19 cellular contexts compared by ENCODE assay signal in genomic region chr21:43210454-43211084, GRCh38. TPM values are rescaled to one million over a fixed set of nuclear protein-coding genes. Genes with fewer than 3 reads are reported as not detected.
A peak's percentile ranks its signal among the peaks of the same experiment; 100 is the strongest.
DNase-seq lines count a peak whose midpoint lies in the region; ATAC-seq and TF ChIP-seq lines count a peak whose summit lies in the region.
"Had no signal": no experiment of that assay in that cellular context is flagged by ENCODE, and none has a peak within 500 bp of the region (broad histone marks: within the 10 kb centered on the region; RNA-seq: fewer than 3 reads in every experiment).

No MANE protein-coding gene starts in this region.

- H3K27me3 ChIP-seq in brain microvascular endothelial cell (replicated peaks) (no peaks in the 10 kb centered on the region), upper lobe of left lung (no peaks in the 10 kb centered on the region)

- H3K27me3 Mint-ChIP-seq in activated naive CD8-positive, alpha-beta T cell treated with anti-CD3 and anti-CD28 coated beads, Interleukin-2, amount 10 ng/mL, durations not matched to agents 7 days and 5 days: peaks cover 9% of the 10 kb centered on the region
- H3K27me3 Mint-ChIP-seq in activated naive CD8-positive, alpha-beta T cell treated with anti-CD3 and anti-CD28 coated beads for 36 hours: peaks cover 17% of the 10 kb centered on the region

- in situ Hi-C loops in brain microvascular endothelial cell (cut with HindIII; ENCODE audit: low pct_ligation_motif_present, low sequenced_read_pairs): no loop called here

- WGBS in upper lobe of left lung, 2 donors: 74 to 78% methylated on average over 6 to 7 of the region's 7 CpGs

- H3K27ac Mint-ChIP-seq in activated naive CD8-positive, alpha-beta T cell treated with anti-CD3 and anti-CD28 coated beads, Interleukin-2, amount 10 ng/mL, durations not matched to agents 7 days and 5 days: peak overlapping the region; percentile 30
- no peak overlapping the region for H3K27ac Mint-ChIP-seq in activated naive CD8-positive, alpha-beta T cell treated with anti-CD3 and anti-CD28 coated beads for 36 hours
- H3K27ac Mint-ChIP-seq: activated CD8-positive, alpha-beta T cell treated with anti-CD3 and anti-CD28 coated beads for 36 hours; GM23338 had no signal

- TF ChIP-seq EP300 in upper lobe of left lung (IDR thresholded peaks at IDR 0.05): no peak

- no peaks in the 10 kb centered on the region for H3K4me1 Mint-ChIP-seq in activated naive CD8-positive, alpha-beta T cell treated with anti-CD3 and anti-CD28 coated beads, Interleukin-2, amount 10 ng/mL, durations not matched to agents 7 days and 5 days
- no peaks in the 10 kb centered on the region for H3K4me1 Mint-ChIP-seq in activated naive CD8-positive, alpha-beta T cell treated with anti-CD3 and anti-CD28 coated beads for 36 hours

- intact Hi-C loops in mucosa of descending colon (cut with DNase I, micrococcal nuclease): no loop called here

- H3K9me3 Mint-ChIP-seq in activated naive CD8-positive, alpha-beta T cell treated with anti-CD3 and anti-CD28 coated beads, Interleukin-2, amount 10 ng/mL, durations not matched to agents 7 days and 5 days: no peaks in the 10 kb centered on the region
- no peaks in the 10 kb centered on the region for H3K9me3 Mint-ChIP-seq in activated naive CD8-positive, alpha-beta T cell treated with anti-CD3 and anti-CD28 coated beads for 36 hours
- H3K9me3 Mint-ChIP-seq: activated CD8-positive, alpha-beta T cell treated with anti-CD3 and anti-CD28 coated beads for 36 hours; activated T-helper 1 cell treated with anti-CD3 and anti-CD28 coated beads, Interleukin-12 subunit alpha, Interleukin-12 subunit beta, Interleukin-2, Interleukin-4 antibody, amounts not matched to agents 30 ng/mL and 10 ng/mL and 1 ng/mL, durations not matched to agents 14 hours and 24 hours and 36 hours had no signal

- TF ChIP-seq POLR2A in upper lobe of left lung (IDR thresholded peaks at IDR 0.05): no peak

- H3K36me3 ChIP-seq in brain microvascular endothelial cell (replicated peaks): no peaks in the 10 kb centered on the region
- no peaks in the 10 kb centered on the region for H3K36me3 ChIP-seq in mucosa of descending colon (ENCODE audit: low read depth)
- no peaks in the 10 kb centered on the region for H3K36me3 ChIP-seq in upper lobe of left lung
- H3K36me3 ChIP-seq: tibial nerve had no signal

- H3K4me3 Mint-ChIP-seq in activated naive CD8-positive, alpha-beta T cell treated with anti-CD3 and anti-CD28 coated beads, Interleukin-2, amount 10 ng/mL, durations not matched to agents 7 days and 5 days: no peak overlapping the region
- H3K4me3 Mint-ChIP-seq in activated naive CD8-positive, alpha-beta T cell treated with anti-CD3 and anti-CD28 coated beads for 36 hours: no peak overlapping the region
- H3K4me3 Mint-ChIP-seq: activated CD8-positive, alpha-beta T cell treated with anti-CD3 and anti-CD28 coated beads for 36 hours; activated T-helper 1 cell treated with anti-CD3 and anti-CD28 coated beads, Interleukin-12 subunit alpha, Interleukin-12 subunit beta, Interleukin-2, Interleukin-4 antibody, amounts not matched to agents 30 ng/mL and 10 ng/mL and 1 ng/mL, durations not matched to agents 14 hours and 24 hours and 36 hours; GM23338; stimulated activated naive B cell treated with anti-CD40 and anti-IgM and Interleukin-4, amounts not matched to agents 10 μg/mL and 1 μg/mL and 100 μg/mL, for 72 hours had no signal

- DNase-seq in activated naive CD8-positive, alpha-beta T cell treated with anti-CD3 and anti-CD28 coated beads, Interleukin-2, amount 10 ng/mL, durations not matched to agents 7 days and 5 days: peak; percentile 8
- no peak for DNase-seq in activated naive CD8-positive, alpha-beta T cell treated with anti-CD3 and anti-CD28 coated beads for 36 hours
- DNase-seq in brain microvascular endothelial cell: no peak
- peak in 2 of 3 donors; percentile 25 to 42 for DNase-seq in mucosa of descending colon
- peak in 1 of 2 donors; percentile 17 for DNase-seq in upper lobe of left lung
- no peak for DNase-seq in AG08395 (ENCODE audit: low spot score)
- no peak for DNase-seq in GM03348 (ENCODE audit: low spot score)
- DNase-seq: activated CD8-positive, alpha-beta T cell treated with anti-CD3 and anti-CD28 coated beads for 36 hours; amniotic stem cell; cerebellar nuclear complex; NCI-H2081; stimulated activated naive B cell treated with anti-CD40 and anti-IgM and Interleukin-4, amounts not matched to agents 10 μg/mL and 1 μg/mL and 100 μg/mL, for 72 hours had no signal

- H3K36me3 Mint-ChIP-seq in activated naive CD8-positive, alpha-beta T cell treated with anti-CD3 and anti-CD28 coated beads, Interleukin-2, amount 10 ng/mL, durations not matched to agents 7 days and 5 days: no peaks in the 10 kb centered on the region
- H3K36me3 Mint-ChIP-seq in activated naive CD8-positive, alpha-beta T cell treated with anti-CD3 and anti-CD28 coated beads for 36 hours: no peaks in the 10 kb centered on the region

- no peak for ATAC-seq in activated naive CD8-positive, alpha-beta T cell treated with anti-CD3 and anti-CD28 coated beads, Interleukin-2, amount 10 ng/mL, durations not matched to agents 7 days and 5 days (ENCODE audit: low read depth)
- ATAC-seq in mucosa of descending colon (peak; percentile 5), upper lobe of left lung (ENCODE audit: low FRiP score in 2 of 2) (peak; percentile 12 to 41), GM18907 (IDR thresholded peaks at IDR 0.05; ENCODE audit: unreplicated experiment) (no peak)
- ATAC-seq: activated CD8-positive, alpha-beta T cell treated with anti-CD3 and anti-CD28 coated beads for 36 hours; stimulated activated naive B cell treated with anti-CD40 and anti-IgM and Interleukin-4, amounts not matched to agents 10 μg/mL and 1 μg/mL and 100 μg/mL, for 72 hours had no signal

- peak overlapping the region; percentile 68 for H3K27ac ChIP-seq in brain microvascular endothelial cell
- no peak overlapping the region for H3K27ac ChIP-seq in upper lobe of left lung
- H3K27ac ChIP-seq: tibial nerve had no signal

- TF ChIP-seq CTCF in brain microvascular endothelial cell (IDR thresholded peaks at IDR 0.05; ENCODE audit: low read depth, low read length, missing control alignments) (no peak), mucosa of descending colon (IDR thresholded peaks at IDR 0.05) (no peak), upper lobe of left lung (IDR thresholded peaks at IDR 0.05) (no peak)

- POLR2A ChIA-PET in activated naive CD8-positive, alpha-beta T cell treated with anti-CD3 and anti-CD28 coated beads, Interleukin-2, amount 10 ng/mL, durations not matched to agents 7 days and 5 days (lab: Charles Lee): interaction anchor here (1.6 kb wide), 1 partner anchor 18 kb away, joined by 3 read pairs; no protein-coding TSS in a partner anchor

- H3K4me1 ChIP-seq in mucosa of descending colon (ENCODE audit: low read depth) (peaks cover 9% of the 10 kb centered on the region), upper lobe of left lung (peaks cover 10 to 13% (median 11%) of the 10 kb centered on the region in 4 donors)

- H3K9me3 ChIP-seq in mucosa of descending colon (no peaks in the 10 kb centered on the region), upper lobe of left lung (no peaks in the 10 kb centered on the region)
- H3K9me3 ChIP-seq: tibial nerve had no signal

- no peak overlapping the region for H3K4me3 ChIP-seq in brain microvascular endothelial cell (ENCODE audit: low read depth, low read length)
- H3K4me3 ChIP-seq in mucosa of descending colon: no peak overlapping the region
- H3K4me3 ChIP-seq in upper lobe of left lung: no peak overlapping the region
- H3K4me3 ChIP-seq: GM23338, tibial nerve had no signal

RNA-seq across cellular contexts. Expression of gene CRYAA, which starts 41.8 kb away (rescaled TPM):
- total RNA-seq in activated naive CD8-positive, alpha-beta T cell treated with anti-CD3 and anti-CD28 coated beads, Interleukin-2, amount 10 ng/mL, durations not matched to agents 7 days and 5 days: not detected
- total RNA-seq in activated naive CD8-positive, alpha-beta T cell treated with anti-CD3 and anti-CD28 coated beads for 36 hours: not detected
- total RNA-seq in mucosa of descending colon (not detected), upper lobe of left lung (not detected)
- total RNA-seq: A673; activated CD8-positive, alpha-beta T cell treated with anti-CD3 and anti-CD28 coated beads for 36 hours; activated T-helper 1 cell treated with anti-CD3 and anti-CD28 coated beads, Interleukin-12 subunit alpha, Interleukin-12 subunit beta, Interleukin-2, Interleukin-4 antibody, amounts not matched to agents 30 ng/mL and 10 ng/mL and 1 ng/mL, durations not matched to agents 14 hours and 24 hours and 36 hours; fibroblast of villous mesenchyme; GM23338; myocyte; tibial nerve had no signal

Comparison
In these comparisons a context has a peak if more than half of its experiments do, and no peak if none do; other contexts are left out.
1. DNase-seq: peak in activated naive CD8-positive, alpha-beta T cell treated with anti-CD3 and anti-CD28 coated beads, Interleukin-2, amount 10 ng/mL, durations not matched to agents 7 days and 5 days (single experiment) and mucosa of descending colon (2 of 3); none in activated naive CD8-positive, alpha-beta T cell treated with anti-CD3 and anti-CD28 coated beads for 36 hours (single experiment), brain microvascular endothelial cell (single experiment), AG08395 (single experiment) and GM03348 (single experiment).
2. ATAC-seq: peak in mucosa of descending colon (single experiment) and upper lobe of left lung (2 of 2); none in activated naive CD8-positive, alpha-beta T cell treated with anti-CD3 and anti-CD28 coated beads, Interleukin-2, amount 10 ng/mL, durations not matched to agents 7 days and 5 days (single experiment) and GM18907 (single experiment).